23 cellular contexts compared by ENCODE assay signal in genomic region chr6:108435391-108435790, GRCh38.
"Had no signal": no experiment of that assay in that cellular context is flagged by ENCODE, and none has a peak within 500 bp of the region (broad histone marks: within the 10 kb centered on the region; RNA-seq: fewer than 3 reads in every experiment).

No MANE protein-coding gene starts in this region.

- H3K27ac ChIP-seq: SJSA1, SK-N-MC had no signal

- H3K9me3 ChIP-seq: SJSA1 had no signal

- H3K4me3 ChIP-seq: SJSA1, SK-N-MC had no signal

- H3K36me3 ChIP-seq: SJSA1 had no signal

- H3K27me3 ChIP-seq: SJSA1 had no signal

- DNase-seq: IMR-90, Karpas-422, KG1, MM.1S, NCI-H1092 treated with DMSO at 0.1 percent for 48 hours, NCI-H1436, NCI-H187, NCI-H2029, NCI-H2081 treated with DMSO at 0.1 percent for 48 hours, NCI-H2171, NCI-H226, NCI-H446, NCI-H510A, NCI-H524 treated with DMSO at 0.1 percent for 48 hours, NCI-H69, NCI-H774, Right ventricle myocardium superior, RPMI8226, SIG-M5 had no signal

- ATAC-seq: HepG2 had no signal

- H3K4me1 ChIP-seq: SJSA1 had no signal

- FAIRE-seq: HepG2, RCC 7860 had no signal
